Comparison of ENCODE assay signal across 8 cellular contexts in the genomic region with DNA sequence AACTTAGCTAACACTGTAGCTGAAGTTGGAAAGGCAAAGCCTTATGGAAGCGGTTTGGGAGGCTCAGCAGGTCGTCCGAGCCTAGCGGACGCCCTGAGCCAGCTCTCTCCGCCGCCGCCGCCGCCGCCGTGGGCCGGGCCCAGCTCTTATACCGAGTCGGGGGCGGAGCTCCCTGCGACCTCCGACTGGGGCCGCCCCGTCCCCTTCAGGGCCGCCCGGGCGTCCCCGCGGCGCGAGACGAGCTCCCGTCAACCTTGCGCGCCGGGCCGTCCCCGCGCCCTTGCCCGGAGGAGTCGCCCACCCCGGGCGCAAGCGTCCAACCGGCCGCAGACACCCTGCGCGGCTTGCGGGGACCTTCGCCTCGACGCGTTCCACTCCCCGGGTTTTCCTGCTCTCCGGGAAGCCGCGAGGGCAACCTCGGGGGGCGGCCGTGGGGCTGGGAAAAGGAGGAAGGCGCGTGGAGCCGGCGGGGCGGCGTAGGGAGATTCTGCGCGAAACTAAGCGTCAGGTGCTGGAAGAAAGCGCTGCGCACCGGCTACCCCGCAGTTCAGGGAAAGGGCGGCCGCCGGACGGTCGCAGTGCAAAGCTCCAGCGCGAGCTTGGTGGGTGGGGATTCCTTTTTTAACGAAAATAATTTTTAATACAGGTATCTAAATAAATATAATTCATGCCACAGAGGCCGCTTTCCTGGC. TPM values are rescaled to one million over a fixed set of nuclear protein-coding genes. Genes with fewer than 3 reads are reported as not detected.
DNase-seq lines count a peak whose midpoint lies in the region; ATAC-seq, FAIRE-seq and TF ChIP-seq lines count a peak whose summit lies in the region.

A gene with protein sequence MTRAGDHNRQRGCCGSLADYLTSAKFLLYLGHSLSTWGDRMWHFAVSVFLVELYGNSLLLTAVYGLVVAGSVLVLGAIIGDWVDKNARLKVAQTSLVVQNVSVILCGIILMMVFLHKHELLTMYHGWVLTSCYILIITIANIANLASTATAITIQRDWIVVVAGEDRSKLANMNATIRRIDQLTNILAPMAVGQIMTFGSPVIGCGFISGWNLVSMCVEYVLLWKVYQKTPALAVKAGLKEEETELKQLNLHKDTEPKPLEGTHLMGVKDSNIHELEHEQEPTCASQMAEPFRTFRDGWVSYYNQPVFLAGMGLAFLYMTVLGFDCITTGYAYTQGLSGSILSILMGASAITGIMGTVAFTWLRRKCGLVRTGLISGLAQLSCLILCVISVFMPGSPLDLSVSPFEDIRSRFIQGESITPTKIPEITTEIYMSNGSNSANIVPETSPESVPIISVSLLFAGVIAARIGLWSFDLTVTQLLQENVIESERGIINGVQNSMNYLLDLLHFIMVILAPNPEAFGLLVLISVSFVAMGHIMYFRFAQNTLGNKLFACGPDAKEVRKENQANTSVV (minus strand): TSS at position 125 of the 692 bp plus-strand sequence. CDS start 326 bp downstream, outside the sequence.

- peaks cover 5% of the 10 kb centered on the region; the same call in 1 of the 2 replicates for H3K23me2 ChIP-seq in H1 (ENCODE audit: low read depth, low read length)

- H3K4me1 ChIP-seq in H1 (replicated peaks in 1 of 4; ENCODE audit: control insufficient read depth in 3 of 4, insufficient read depth in 4 of 4, low read length in 3 of 4) (peaks cover 3 to 8% (median 4%) of the 10 kb centered on the region in 4 experiments; a peak in 5 of 7 replicates), mesendoderm (ENCODE audit: control insufficient read depth, low read depth, low read length) (peaks cover 5% of the 10 kb centered on the region)

- peaks cover 52 to 85% (median 74%) of the 10 kb centered on the region in 4 experiments for H3K27me3 ChIP-seq in H1 (replicated peaks in 1 of 4; ENCODE audit: control insufficient read depth in 3 of 4, extremely low read depth in 1 of 4, insufficient read depth in 3 of 4, low read length in 3 of 4)
- peaks cover 17% of the 10 kb centered on the region for H3K27me3 ChIP-seq in mesendoderm (ENCODE audit: insufficient read depth, low read length, poor library complexity)

- ATAC-seq in HG02870 (IDR thresholded peaks at IDR 0.05; ENCODE audit: unreplicated experiment) (peak; percentile 64), GM21737 (IDR thresholded peaks at IDR 0.05; ENCODE audit: unreplicated experiment) (no peak)

- H3K4ac ChIP-seq in H1 (replicated peaks; ENCODE audit: insufficient read length, low read depth, low read length) (no peak within 1 kb of the TSS), mesendoderm (ENCODE audit: low read depth, low read length) (no peak within 1 kb of the TSS)

- TF ChIP-seq RAD21 in H1 (IDR thresholded peaks at IDR 0.05 in 1 of 2, conservative IDR thresholded peaks at IDR 0.05 in 1 of 2; ENCODE audit: low read depth in 2 of 2, low read length in 2 of 2), result no peak

- TF ChIP-seq POLR2A in H1 (IDR thresholded peaks at IDR 0.05; ENCODE audit: control extremely low read depth in 1 of 2, low read depth in 2 of 2, low read length in 2 of 2), result no peak

- no peak within 1 kb of the TSS for H4K91ac ChIP-seq in H1 (replicated peaks; ENCODE audit: insufficient read length, low read length)

- H2AFZ ChIP-seq in H1 (ENCODE audit: low read length), result peak within 1 kb of the TSS; percentile 48; the same call in 1 of the 2 replicates

- H2AK5ac ChIP-seq in H1 (ENCODE audit: low read depth, low read length) (no peak within 1 kb of the TSS), mesendoderm (ENCODE audit: low read length) (no peak within 1 kb of the TSS)

- H3K18ac ChIP-seq in H1 (ENCODE audit: extremely low read depth, low read length), result no peak within 1 kb of the TSS
- H3K18ac ChIP-seq in mesendoderm (ENCODE audit: low read length), result peak within 1 kb of the TSS; percentile 62

- no peaks in the 10 kb centered on the region for H3K9me3 ChIP-seq in H1 (ENCODE audit: insufficient read depth in 2 of 2, low read depth in 1 of 2, low read length in 1 of 2)

- no peak within 1 kb of the TSS for H4K8ac ChIP-seq in H1 (ENCODE audit: extremely low read depth, insufficient read depth, low read length)
- no peak within 1 kb of the TSS for H4K8ac ChIP-seq in mesendoderm (ENCODE audit: low read depth, low read length)

- H3K79me2 ChIP-seq in H1 (ENCODE audit: control insufficient read depth in 1 of 2, insufficient read depth in 2 of 2, low read length in 2 of 2), result no peaks in the 10 kb centered on the region
- no peaks in the 10 kb centered on the region for H3K79me2 ChIP-seq in mesendoderm (ENCODE audit: control insufficient read depth, insufficient read depth, low read length)

- peaks cover 4% of the 10 kb centered on the region in 2 experiments for H4K20me1 ChIP-seq in H1 (replicated peaks in 1 of 2; ENCODE audit: control insufficient read depth in 1 of 2, insufficient read depth in 2 of 2, low read length in 2 of 2)

- no peak within 1 kb of the TSS for H3K23ac ChIP-seq in H1 (ENCODE audit: insufficient read length)
- H3K23ac ChIP-seq in mesendoderm (ENCODE audit: low read length), result no peak within 1 kb of the TSS

- H3K14ac ChIP-seq in H1 (ENCODE audit: insufficient read length), result no peak within 1 kb of the TSS

- CTCF ChIA-PET in GM10248 (lab: Yijun Ruan, JAX) (interaction anchor here (1.4 to 1.5 kb wide), 2 partner anchors 39 to 48 kb away, joined by 3 read pairs; no protein-coding TSS in a partner anchor), H1 (lab: Charles Lee; ENCODE audit: partially characterized antibody) (interaction anchor here (0.6 to 1.3 kb wide), 3 partner anchors 27 to 115 kb away, joined by 3 read pairs; no protein-coding TSS in a partner anchor)

- no peak within 1 kb of the TSS for H2BK120ac ChIP-seq in H1 (replicated peaks; ENCODE audit: low read depth, low read length)
- no peak within 1 kb of the TSS for H2BK120ac ChIP-seq in mesendoderm (ENCODE audit: low read depth, low read length)

- H3K4me3 ChIP-seq in H1 (ENCODE audit: extremely low read depth in 1 of 4, insufficient read depth in 2 of 4, low read depth in 3 of 4, low read length in 4 of 4), result peak within 1 kb of the TSS; percentile 48 to 66 (median 52)
- peak within 1 kb of the TSS; percentile 19 for H3K4me3 ChIP-seq in mesendoderm (ENCODE audit: low read length)

- TF ChIP-seq CTCF in GM10248 (IDR thresholded peaks at IDR 0.05; ENCODE audit: control extremely low read depth, extremely low read depth, low read depth, missing control alignments) (no peak), H1 (IDR thresholded peaks at IDR 0.05; ENCODE audit: control extremely low read depth in 1 of 3, insufficient read depth in 1 of 3, low read depth in 1 of 3, low read length in 3 of 3) (no peak)

- peak in 1 of 2 experiments; percentile 6; a peak in 1 of 3 replicates for TF ChIP-seq EP300 in H1 (IDR thresholded peaks at IDR 0.05; ENCODE audit: borderline replicate concordance in 1 of 2, low read depth in 2 of 2, low read length in 2 of 2)

- H3K27ac ChIP-seq in H1 (ENCODE audit: low read depth, low read length), result no peak within 1 kb of the TSS
- peak within 1 kb of the TSS; percentile 24 for H3K27ac ChIP-seq in mesendoderm (ENCODE audit: low read depth, low read length)

- FAIRE-seq in H1 (lab: Jason Lieb, UNC), result no peak

- DNase-seq in GM10248 (ENCODE audit: extremely low spot score), result peak; percentile 56
- peak; percentile 72 for DNase-seq in NCI-H526 treated with DMSO at 0.1 percent for 48 hours (lab: John Stamatoyannopoulos, UW)
- DNase-seq in activated CD8-positive, alpha-beta memory T cell treated with anti-CD3 and anti-CD28 coated beads for 48 hours (ENCODE audit: low read depth in 2 of 3, low spot score in 2 of 3), result peak in 2 of 3 experiments; percentile 29 to 32
- DNase-seq in H1 (ENCODE audit: low read depth in 1 of 2, low spot score in 2 of 2), result peak in 1 of 2 experiments; percentile 68
- DNase-seq in mesendoderm, result peak; percentile 71
- peak in 2 of 3 donors; percentile 22 to 65 for DNase-seq in stimulated activated CD4-positive, alpha-beta T cell treated with anti-CD3 and anti-CD28 coated beads, TNF-alpha, amount 100 ng/mL, for 48 hours (ENCODE audit: low read depth in 3 of 3)

- H3K56ac ChIP-seq in H1 (replicated peaks; ENCODE audit: insufficient read length, low read depth, low read length) (no peak within 1 kb of the TSS), mesendoderm (ENCODE audit: low read length) (peak within 1 kb of the TSS; percentile 65)

- POLR2A ChIA-PET in GM10248 (lab: Yijun Ruan, JAX), result no interaction called here
- POLR2A ChIA-PET in H1 (lab: Charles Lee; ENCODE audit: partially characterized antibody), result no interaction called here

- H3K36me3 ChIP-seq in H1 (ENCODE audit: control insufficient read depth in 2 of 4, insufficient read depth in 4 of 4, low read length in 3 of 4) (no peaks in the 10 kb centered on the region), mesendoderm (ENCODE audit: control insufficient read depth, insufficient read depth, low read length) (no peaks in the 10 kb centered on the region)

- H3K9ac ChIP-seq in H1 (replicated peaks in 1 of 4; ENCODE audit: extremely low read depth in 1 of 4, low read depth in 3 of 4, low read length in 3 of 4) (no peak within 1 kb of the TSS), mesendoderm (ENCODE audit: low read length) (peak within 1 kb of the TSS; percentile 26)

- WGBS in H1 (ENCODE audit: extremely low coverage in 1 of 2, insufficient coverage in 1 of 2, insufficient read length in 1 of 2, insufficient replicate concordance in 2 of 2, low coverage in 1 of 2, low lambda C conversion rate in 2 of 2, missing lambda C conversion rate in 1 of 2), 2 experiments, result 1% methylated on average over 40 of the region's 78 CpGs; no CpG with 5 or more reads in 1 of the 2 experiments
- no CpG with 5 or more reads among the region's 78 CpGs for WGBS in mesendoderm (ENCODE audit: extremely low coverage, insufficient coverage, low lambda C conversion rate)

- no peak within 1 kb of the TSS for H4K5ac ChIP-seq in H1 (ENCODE audit: insufficient read length, low read depth, low read length)
- no peak within 1 kb of the TSS for H4K5ac ChIP-seq in mesendoderm (ENCODE audit: low read length)

- H2BK12ac ChIP-seq in H1 (ENCODE audit: low read depth, low read length), result no peak within 1 kb of the TSS

- no peak within 1 kb of the TSS for H2BK15ac ChIP-seq in H1 (ENCODE audit: low read length)
- H2BK15ac ChIP-seq in mesendoderm (replicated peaks; ENCODE audit: low read depth), result no peak within 1 kb of the TSS

- H3K79me1 ChIP-seq in H1 (ENCODE audit: low read depth, low read length) (no peaks in the 10 kb centered on the region), mesendoderm (ENCODE audit: low read length) (no peaks in the 10 kb centered on the region)

- H2BK20ac ChIP-seq in H1 (ENCODE audit: low read length), result no peak within 1 kb of the TSS

- H3K4me2 ChIP-seq in H1 (ENCODE audit: insufficient read depth in 1 of 2, low read depth in 2 of 2, low read length in 2 of 2) (peak within 1 kb of the TSS; percentile 87 to 93), mesendoderm (ENCODE audit: low read length) (peak within 1 kb of the TSS; percentile 75)

- H2BK5ac ChIP-seq in H1 (ENCODE audit: low read depth, low read length) (no peak within 1 kb of the TSS), mesendoderm (ENCODE audit: low read length) (no peak within 1 kb of the TSS)

RNA-seq across cellular contexts. Expression of the gene that starts here (rescaled TPM):
- total RNA-seq in H1 (2021; fragmentation: NEBNext Ultra II Directional; extraction: Animal tissue kit (Norgen Biotek cat#: 25700)), result not detected in 2 replicates
- polyA plus RNA-seq in H1 (2011; rRNA removed), result 0.03 TPM in 1 of 2 replicates, not detected in the other
- not detected for polyA plus RNA-seq in H1 (2011; cell fraction: cytosol; rRNA removed)
- polyA plus RNA-seq in H1 (2011; cell fraction: nucleus; rRNA removed), result not detected
- polyA plus RNA-seq in H1 (2012, experiment 1 of 2), result 0.09 TPM in 1 of 4 replicates, not detected in the others
- not detected for polyA plus RNA-seq in H1 (2012, experiment 2 of 2)
- polyA plus RNA-seq in H1 (2013, experiment 1 of 2), result 0.10 TPM
- 0.04 TPM for polyA plus RNA-seq in H1 (2013, experiment 2 of 2)
- 0.05 TPM in 1 of 2 replicates, not detected in the other for polyA minus RNA-seq in H1 (2011; rRNA and poly(A)+ RNA removed)
- polyA minus RNA-seq in H1 (2011; cell fraction: cytosol; rRNA and poly(A)+ RNA removed), result not detected
- polyA minus RNA-seq in H1 (2011; cell fraction: nucleus; rRNA and poly(A)+ RNA removed), result not detected
- polyA plus RNA-seq in mesendoderm (2013, experiment 1 of 2), result 0.06 TPM
- polyA plus RNA-seq in mesendoderm (2013, experiment 2 of 2), result 0.08 TPM
